ENCODE assay signal across 10 cellular contexts in the genomic region with DNA sequence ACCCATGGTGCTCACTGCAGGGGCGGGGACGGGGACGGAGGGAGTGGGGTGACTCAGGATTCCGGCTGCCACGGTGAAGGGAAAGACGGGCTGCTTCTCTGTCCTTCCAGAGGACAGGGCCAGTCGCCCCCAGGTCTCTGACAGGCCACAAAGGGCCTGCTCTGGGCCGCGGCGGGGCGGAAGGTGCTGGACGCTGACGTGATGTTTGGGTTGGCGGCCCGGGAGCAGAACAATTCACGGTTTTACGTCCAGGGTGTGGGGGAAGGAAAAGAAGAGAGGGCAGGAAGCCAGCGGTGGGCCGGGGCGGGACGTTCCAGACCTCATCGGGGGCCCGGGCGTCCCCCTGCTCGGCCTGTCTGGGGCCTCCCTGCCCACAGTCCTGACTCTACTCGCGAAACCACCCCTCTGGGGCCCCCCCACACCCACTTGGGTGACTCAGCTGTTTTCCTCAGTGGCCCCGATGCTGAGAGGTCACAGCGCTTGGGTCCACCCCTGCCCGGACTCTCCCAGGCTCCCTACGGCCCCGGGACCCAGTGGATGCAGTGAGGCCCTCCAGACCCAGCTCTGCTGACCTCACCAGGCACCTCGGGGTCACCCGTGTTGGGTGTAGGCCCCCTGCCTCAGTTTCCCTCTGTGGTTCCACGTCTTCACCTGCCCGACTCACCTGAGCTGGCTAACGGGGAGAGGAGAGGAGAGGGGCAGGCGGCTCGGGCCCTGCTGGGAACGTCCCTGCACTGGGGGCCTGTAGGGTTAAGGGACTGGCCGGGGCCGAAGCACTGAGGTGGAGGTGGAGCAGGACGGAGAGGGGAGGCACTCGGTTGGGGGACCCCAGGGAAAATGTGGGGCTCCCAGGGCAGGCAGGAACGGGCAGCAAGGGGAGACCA. TPM values are rescaled to one million over a fixed set of nuclear protein-coding genes. Genes with fewer than 3 reads are reported as not detected.
DNase-seq lines count a peak whose midpoint lies in the region; ATAC-seq, FAIRE-seq and TF ChIP-seq lines count a peak whose summit lies in the region.
"Had no signal": no experiment of that assay in that cellular context is flagged by ENCODE, and none has a peak within 500 bp of the region (broad histone marks: within the 10 kb centered on the region; RNA-seq: fewer than 3 reads in every experiment).

No MANE protein-coding gene starts in this region.

- ATAC-seq in right cardiac atrium (peak; percentile 82 to 85), HG03280 (IDR thresholded peaks at IDR 0.05; ENCODE audit: unreplicated experiment) (no peak)

- H3K4me3 ChIP-seq in right cardiac atrium (ENCODE audit: low read length) = no peak overlapping the region

- no peak for FAIRE-seq in urothelium cell line (lab: Jason Lieb, UNC)

- peaks cover 7% of the 10 kb centered on the region for H3K4me1 ChIP-seq in right cardiac atrium (ENCODE audit: control insufficient read depth, insufficient read depth, low read length)

- TF ChIP-seq CTCF in Calu3 (IDR thresholded peaks at IDR 0.05; ENCODE audit: unreplicated experiment) = no peak

- H3K4me3 Mint-ChIP-seq in activated naive CD4-positive, alpha-beta T cell treated with anti-CD3 and anti-CD28 coated beads, Interleukin-2, amount 10 ng/mL, durations not matched to agents 7 days and 5 days = peak overlapping the region; percentile 45
- H3K4me3 Mint-ChIP-seq in Calu3 (ENCODE audit: low read depth, unreplicated experiment) = no peak overlapping the region

- WGBS in right cardiac atrium = 23% methylated on average over 45 of the region's 45 CpGs

- H3K27me3 ChIP-seq in right cardiac atrium (ENCODE audit: control insufficient read depth, insufficient read depth) = no peaks in the 10 kb centered on the region

- DNase-seq in GM19238 (ENCODE audit: insufficient read length, low spot score) (peak; percentile 51), right cardiac atrium (peak; percentile 94 to 95 (median 95)), Calu3 (no peak), COR-L47 (lab: John Stamatoyannopoulos, UW) (no peak), urothelium cell line (ENCODE audit: low spot score) (no peak)
- no peak for DNase-seq in activated naive CD4-positive, alpha-beta T cell treated with anti-CD3 and anti-CD28 coated beads, Interleukin-2, amount 10 ng/mL, durations not matched to agents 7 days and 5 days
- peak; percentile 67 for DNase-seq in stimulated activated CD4-positive, alpha-beta T cell treated with anti-CD3 and anti-CD28 coated beads, Interleukin-15, amount 100 ng/mL, for 24 hours

- peaks cover 19% of the 10 kb centered on the region for H3K4me1 Mint-ChIP-seq in activated naive CD4-positive, alpha-beta T cell treated with anti-CD3 and anti-CD28 coated beads, Interleukin-2, amount 10 ng/mL, durations not matched to agents 7 days and 5 days
- no peaks in the 10 kb centered on the region for H3K4me1 Mint-ChIP-seq in Calu3 (ENCODE audit: low read depth, unreplicated experiment)

- no peaks in the 10 kb centered on the region for H3K36me3 Mint-ChIP-seq in activated naive CD4-positive, alpha-beta T cell treated with anti-CD3 and anti-CD28 coated beads, Interleukin-2, amount 10 ng/mL, durations not matched to agents 7 days and 5 days
- H3K36me3 Mint-ChIP-seq in Calu3 (ENCODE audit: insufficient read depth, unreplicated experiment) = peaks cover 5% of the 10 kb centered on the region

- H3K9me3 Mint-ChIP-seq in activated naive CD4-positive, alpha-beta T cell treated with anti-CD3 and anti-CD28 coated beads, Interleukin-2, amount 10 ng/mL, durations not matched to agents 7 days and 5 days = no peaks in the 10 kb centered on the region
- no peaks in the 10 kb centered on the region for H3K9me3 Mint-ChIP-seq in Calu3 (ENCODE audit: low read depth, unreplicated experiment)

- peaks cover 15% of the 10 kb centered on the region for H3K27me3 Mint-ChIP-seq in activated naive CD4-positive, alpha-beta T cell treated with anti-CD3 and anti-CD28 coated beads, Interleukin-2, amount 10 ng/mL, durations not matched to agents 7 days and 5 days
- H3K27me3 Mint-ChIP-seq in Calu3 (ENCODE audit: unreplicated experiment) = no peaks in the 10 kb centered on the region

- H3K9me3 ChIP-seq in right cardiac atrium (ENCODE audit: control insufficient read depth, low read length) = no peaks in the 10 kb centered on the region
- H3K9me3 ChIP-seq: neutrophil had no signal

- intact Hi-C loops in right cardiac atrium (cut with DNase I) = no loop called here
- intact Hi-C loops in Calu3 (cut with micrococcal nuclease; ENCODE audit: unreplicated experiment) = no loop called here

- peak overlapping the region; percentile 94 for H3K27ac ChIP-seq in right cardiac atrium (ENCODE audit: low read length)
- H3K27ac ChIP-seq: neutrophil had no signal

- H3K27ac Mint-ChIP-seq in activated naive CD4-positive, alpha-beta T cell treated with anti-CD3 and anti-CD28 coated beads, Interleukin-2, amount 10 ng/mL, durations not matched to agents 7 days and 5 days = no peak overlapping the region
- no peak overlapping the region for H3K27ac Mint-ChIP-seq in Calu3 (ENCODE audit: unreplicated experiment)

- CTCF ChIA-PET in activated naive CD4-positive, alpha-beta T cell treated with anti-CD3 and anti-CD28 coated beads, Interleukin-2, amount 10 ng/mL, durations not matched to agents 7 days and 5 days (lab: Charles Lee) = no interaction called here
- CTCF ChIA-PET in Calu3 (lab: Charles Lee) = no interaction called here

- BruUV-seq in Calu3 (replicated peaks; lab: Mats Ljungman, UMichigan) = no TSS peak

RNA-seq across cellular contexts. Expression of a gene that starts 29.2 kb away (rescaled TPM):
- 10 to 100 TPM; 38.8 to 48.3 (median 40.4) TPM for total RNA-seq in right cardiac atrium
- 31.4 TPM for polyA plus RNA-seq in right cardiac atrium
- 23.6 and 26.3 TPM in 2 replicates for total RNA-seq in Calu3 (2022)

RNA-seq across cellular contexts. Expression of a gene that starts 37.1 kb away (rescaled TPM):
- total RNA-seq in right cardiac atrium = not detected
- polyA plus RNA-seq in right cardiac atrium = 0.05 TPM
- total RNA-seq in Calu3 (2022) = 84.8 and 111 TPM in 2 replicates
- total RNA-seq: LHCN-M2 had no signal

RNA-seq across cellular contexts. Expression of a gene that starts 44.4 kb away (rescaled TPM):
- total RNA-seq in right cardiac atrium = 10 to 100 TPM; 13.8 to 17.8 (median 14.4) TPM
- 13.5 TPM for polyA plus RNA-seq in right cardiac atrium
- 20.2 and 21.4 TPM in 2 replicates for total RNA-seq in Calu3 (2022)

Comparison
In these comparisons a context has a peak if more than half of its experiments do, and no peak if none do; other contexts are left out.
1. DNase-seq: peak in GM19238 (single experiment), right cardiac atrium (3 of 3) and stimulated activated CD4-positive, alpha-beta T cell treated with anti-CD3 and anti-CD28 coated beads, Interleukin-15, amount 100 ng/mL, for 24 hours (single experiment); none in activated naive CD4-positive, alpha-beta T cell treated with anti-CD3 and anti-CD28 coated beads, Interleukin-2, amount 10 ng/mL, durations not matched to agents 7 days and 5 days (single experiment), Calu3 (single experiment), COR-L47 (single experiment) and urothelium cell line (single experiment).
2. RNA of a gene that starts 37.1 kb away (total RNA-seq): 84.8 to 111 TPM in Calu3; not detected in right cardiac atrium; every median in the first group is over 10 times any median in the second.